3 cellular contexts compared by ENCODE assay signal in the genomic region with DNA sequence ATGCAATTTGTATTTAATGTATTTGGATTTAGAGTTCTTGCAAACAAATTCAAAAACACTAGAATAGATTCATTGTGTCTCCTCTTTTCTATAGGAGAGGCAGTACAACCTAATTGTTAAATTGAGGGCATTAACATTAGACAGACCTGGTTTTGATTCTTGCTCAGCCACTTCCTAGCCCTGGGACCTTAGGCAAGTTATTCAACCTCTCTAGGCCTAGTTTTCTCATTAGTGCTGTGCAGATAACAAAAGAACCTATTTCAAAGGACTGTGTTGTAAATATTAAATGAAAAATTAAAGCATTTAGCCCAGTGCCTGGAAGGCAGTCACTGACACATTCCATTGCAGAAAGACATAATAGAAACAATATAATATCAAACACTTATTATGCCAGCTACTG.
"Had no signal": no experiment of that assay in that cellular context is flagged by ENCODE, and none has a peak within 500 bp of the region (broad histone marks: within the 10 kb centered on the region; RNA-seq: fewer than 3 reads in every experiment).

No MANE protein-coding gene starts in this region.

- ATAC-seq: GM12878 had no signal

- DNase-seq: GDM1, GF-D8 had no signal

- H3K4me3 ChIP-seq: GM12878 had no signal
